In genomic region chr1:171420810-171421209, GRCh38 we compare ENCODE assay signal across 15 cellular contexts.
DNase-seq lines count a peak whose midpoint lies in the region; ATAC-seq, FAIRE-seq and TF ChIP-seq lines count a peak whose summit lies in the region.
"Had no signal": no experiment of that assay in that cellular context is flagged by ENCODE, and none has a peak within 500 bp of the region (broad histone marks: within the 10 kb centered on the region; RNA-seq: fewer than 3 reads in every experiment).

No MANE protein-coding gene starts in this region.

- TF ChIP-seq CTCF in GM06990 (IDR thresholded peaks at IDR 0.05; ENCODE audit: insufficient read depth, low read length, poor library complexity, severe bottlenecking) (no peak), mesothelial cell of epicardium (IDR thresholded peaks at IDR 0.05; ENCODE audit: unreplicated experiment) (no peak)

- peak; percentile 49 for ATAC-seq in HG03175 (IDR thresholded peaks at IDR 0.05; ENCODE audit: unreplicated experiment)
- ATAC-seq: stimulated activated memory B cell treated with anti-CD40 and anti-IgM and Interleukin-4, amounts not matched to agents 10 μg/mL and 1 μg/mL and 100 μg/mL, for 72 hours had no signal

- H3K4me3 Mint-ChIP-seq in activated naive CD8-positive, alpha-beta T cell treated with anti-CD3 and anti-CD28 coated beads for 36 hours = peak overlapping the region; percentile 6
- no peak overlapping the region for H3K4me3 Mint-ChIP-seq in mesothelial cell of epicardium
- H3K4me3 Mint-ChIP-seq: nephron progenitor cell; stimulated activated memory B cell treated with anti-CD40 and anti-IgM and Interleukin-4, amounts not matched to agents 10 μg/mL and 1 μg/mL and 100 μg/mL, for 72 hours had no signal

- H3K4me1 Mint-ChIP-seq in activated naive CD8-positive, alpha-beta T cell treated with anti-CD3 and anti-CD28 coated beads for 36 hours = peaks cover 17% of the 10 kb centered on the region
- peaks cover 10% of the 10 kb centered on the region for H3K4me1 Mint-ChIP-seq in mesothelial cell of epicardium
- H3K4me1 Mint-ChIP-seq: stimulated activated memory B cell treated with anti-CD40 and anti-IgM and Interleukin-4, amounts not matched to agents 10 μg/mL and 1 μg/mL and 100 μg/mL, for 72 hours had no signal

- TF ChIP-seq POLR2A in GM12891 (IDR thresholded peaks at IDR 0.05; ENCODE audit: low read depth, low read length) = no peak

- H3K36me3 ChIP-seq in GM06990 (ENCODE audit: control insufficient read depth, insufficient read depth, low read length) = no peaks in the 10 kb centered on the region
- H3K36me3 ChIP-seq: right atrium auricular region, SJSA1 had no signal

- FAIRE-seq in GM12891 (lab: Jason Lieb, UNC) = no peak

- no peaks in the 10 kb centered on the region for H3K36me3 Mint-ChIP-seq in activated naive CD8-positive, alpha-beta T cell treated with anti-CD3 and anti-CD28 coated beads for 36 hours
- H3K36me3 Mint-ChIP-seq in mesothelial cell of epicardium = peaks cover 2% of the 10 kb centered on the region
- H3K36me3 Mint-ChIP-seq: stimulated activated memory B cell treated with anti-CD40 and anti-IgM and Interleukin-4, amounts not matched to agents 10 μg/mL and 1 μg/mL and 100 μg/mL, for 72 hours had no signal

- DNase-seq in GM06990 (ENCODE audit: extremely low read depth, insufficient read length) (peak; percentile 14), mesothelial cell of epicardium (ENCODE audit: low spot score in 2 of 2, unreplicated experiment in 2 of 2) (no peak), GM12891 (ENCODE audit: insufficient read length, low spot score) (no peak), T-helper 9 cell (no peak), kidney glomerular epithelial cell (lab: John Stamatoyannopoulos, UW) (no peak), A172 (ENCODE audit: low spot score) (no peak)
- no peak for DNase-seq in activated naive CD8-positive, alpha-beta T cell treated with anti-CD3 and anti-CD28 coated beads for 36 hours
- DNase-seq: activated effector memory CD4-positive, alpha-beta T cell treated with Interleukin-2 at 50 U/mL for 16 hours; NCI-H2171 treated with DMSO at 0.1 percent for 48 hours; nephron progenitor cell; NK-92 treated with Interleukin-12 subunit alpha and Interleukin-12 subunit beta, amount 100 ng/mL, for 24 hours had no signal

- H3K9me3 Mint-ChIP-seq in activated naive CD8-positive, alpha-beta T cell treated with anti-CD3 and anti-CD28 coated beads for 36 hours = no peaks in the 10 kb centered on the region
- H3K9me3 Mint-ChIP-seq in mesothelial cell of epicardium = peaks cover 5% of the 10 kb centered on the region
- H3K9me3 Mint-ChIP-seq: stimulated activated memory B cell treated with anti-CD40 and anti-IgM and Interleukin-4, amounts not matched to agents 10 μg/mL and 1 μg/mL and 100 μg/mL, for 72 hours had no signal

- H3K4me3 ChIP-seq in GM06990 (replicated peaks; ENCODE audit: low read depth, low read length) = no peak overlapping the region
- H3K4me3 ChIP-seq: right atrium auricular region, SJSA1 had no signal

- H3K27me3 ChIP-seq in GM06990 (replicated peaks; ENCODE audit: control insufficient read depth, insufficient read depth, low read length) = no peaks in the 10 kb centered on the region
- H3K27me3 ChIP-seq: right atrium auricular region, SJSA1 had no signal

- H3K27me3 Mint-ChIP-seq in activated naive CD8-positive, alpha-beta T cell treated with anti-CD3 and anti-CD28 coated beads for 36 hours = no peaks in the 10 kb centered on the region
- no peaks in the 10 kb centered on the region for H3K27me3 Mint-ChIP-seq in mesothelial cell of epicardium (ENCODE audit: low read depth)

- H3K27ac Mint-ChIP-seq in activated naive CD8-positive, alpha-beta T cell treated with anti-CD3 and anti-CD28 coated beads for 36 hours = peak overlapping the region; percentile 79
- peak overlapping the region; percentile 33 for H3K27ac Mint-ChIP-seq in mesothelial cell of epicardium
- H3K27ac Mint-ChIP-seq: nephron progenitor cell; stimulated activated memory B cell treated with anti-CD40 and anti-IgM and Interleukin-4, amounts not matched to agents 10 μg/mL and 1 μg/mL and 100 μg/mL, for 72 hours had no signal

TF ChIP-seq in GM12891, 5 proteins besides CTCF, POLR2A, EP300 and RAD21:
- TF ChIP-seq PAX5 (IDR thresholded peaks at IDR 0.05; ENCODE audit: insufficient read depth, low read length, severe bottlenecking) (no peak), POU2F2 (IDR thresholded peaks at IDR 0.05; ENCODE audit: low read depth, low read length) (no peak), POLR2AphosphoS5 (IDR thresholded peaks at IDR 0.05; ENCODE audit: low read depth, low read length) (no peak), TAF1 (IDR thresholded peaks at IDR 0.05; ENCODE audit: low read depth, low read length) (no peak), SPI1 (IDR thresholded peaks at IDR 0.05; ENCODE audit: low read depth, low read length) (no peak)
